8 cellular contexts compared by ENCODE assay signal in genomic region chr12:24982250-24982649, GRCh38. TPM values are rescaled to one million over a fixed set of nuclear protein-coding genes. Genes with fewer than 3 reads are reported as not detected.
"Had no signal": no experiment of that assay in that cellular context is flagged by ENCODE, and none has a peak within 500 bp of the region (broad histone marks: within the 10 kb centered on the region; RNA-seq: fewer than 3 reads in every experiment).

No MANE protein-coding gene starts in this region.

- H3K36me3 Mint-ChIP-seq: IgD-negative memory B cell had no signal

- DNase-seq: GM23248, GOT3, H7, KBM-7 had no signal

- H3K36me3 ChIP-seq: HAP-1 had no signal

- H3K27ac ChIP-seq: GM23248, KMS-11 had no signal

- H3K27me3 Mint-ChIP-seq: IgD-negative memory B cell had no signal

- H3K4me1 ChIP-seq: HAP-1 had no signal

- H3K4me3 ChIP-seq: GM23248, HAP-1 had no signal

- H3K4me3 Mint-ChIP-seq: IgD-negative memory B cell had no signal

RNA-seq across cellular contexts. Expression of gene BCAT1, which starts 33.3 kb away (rescaled TPM):
- total RNA-seq: HT-29 had no signal
